In the genomic region with DNA sequence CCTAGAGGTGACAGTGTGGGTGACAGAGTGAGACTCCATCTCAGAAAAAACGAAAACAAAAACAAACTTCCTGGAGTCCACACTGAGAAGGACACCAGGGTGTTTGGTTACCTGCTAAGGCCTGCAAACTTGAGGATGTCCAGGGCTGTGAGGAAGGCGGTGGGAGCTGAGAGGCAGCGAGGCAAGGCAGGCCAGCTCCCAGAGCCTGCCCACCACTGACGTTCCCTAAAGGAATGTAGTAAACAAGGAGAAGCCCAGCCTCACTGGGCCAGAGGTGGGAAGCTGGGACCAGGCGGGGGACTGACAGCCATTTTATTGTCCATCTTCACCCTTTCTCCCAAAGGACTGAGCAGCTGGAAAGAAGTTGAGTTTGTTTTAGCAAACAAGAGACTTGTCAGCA, we compare ENCODE assay signal across 18 cellular contexts. TPM values are rescaled to one million over a fixed set of nuclear protein-coding genes. Genes with fewer than 3 reads are reported as not detected.
A peak's percentile ranks its signal among the peaks of the same experiment; 100 is the strongest.
DNase-seq lines count a peak whose midpoint lies in the region; FAIRE-seq and TF ChIP-seq lines count a peak whose summit lies in the region.
"Had no signal": no experiment of that assay in that cellular context is flagged by ENCODE, and none has a peak within 500 bp of the region (broad histone marks: within the 10 kb centered on the region; RNA-seq: fewer than 3 reads in every experiment).

No MANE protein-coding gene starts in this region.

- no peak overlapping the region for H3K4me3 Mint-ChIP-seq in H9
- H3K4me3 Mint-ChIP-seq in activated naive CD4-positive, alpha-beta T cell treated with anti-CD3 and anti-CD28 coated beads, Interleukin-2, amount 10 ng/mL, durations not matched to agents 7 days and 5 days = no peak overlapping the region

- POLR2A ChIA-PET in H1 (lab: Charles Lee; ENCODE audit: partially characterized antibody) = interaction anchor here (0.9 to 1.3 kb wide), 3 partner anchors 26 to 32 kb away, joined by 3 read pairs; no protein-coding TSS in a partner anchor

- no peak overlapping the region for H4K5ac ChIP-seq in H1 (ENCODE audit: insufficient read length, low read depth, low read length)
- H4K5ac ChIP-seq in H9 (ENCODE audit: insufficient read length, low read depth, low read length) = no peak overlapping the region

- H2BK5ac ChIP-seq in H1 (ENCODE audit: low read depth, low read length) (no peak overlapping the region), H9 (ENCODE audit: insufficient read length, low read length) (no peak overlapping the region)

- H3K4ac ChIP-seq in H1 (replicated peaks; ENCODE audit: insufficient read length, low read depth, low read length) (no peak overlapping the region), H9 (ENCODE audit: low read depth, low read length) (no peak overlapping the region)

- TF ChIP-seq RAD21 in H1 (IDR thresholded peaks at IDR 0.05 in 1 of 2, conservative IDR thresholded peaks at IDR 0.05 in 1 of 2; ENCODE audit: low read depth in 2 of 2, low read length in 2 of 2) = no peak

- H3K4me2 ChIP-seq in H1 (ENCODE audit: insufficient read depth in 1 of 2, low read depth in 2 of 2, low read length in 2 of 2) = no peak overlapping the region
- H3K4me2 ChIP-seq in H9 (ENCODE audit: insufficient read depth, insufficient read length, low read length) = no peak overlapping the region

- H3K4me1 ChIP-seq in H1 (replicated peaks in 1 of 4; ENCODE audit: control insufficient read depth in 3 of 4, insufficient read depth in 4 of 4, low read length in 3 of 4) (peaks cover 0 to 4% (median 1%) of the 10 kb centered on the region in 4 experiments; a peak in 5 of 7 replicates), mesodermal cell (ENCODE audit: control insufficient read depth, insufficient read depth, low read length, poor library complexity, severe bottlenecking) (peaks cover 25% of the 10 kb centered on the region), stomach smooth muscle (ENCODE audit: control insufficient read depth, insufficient read depth, low read length) (peaks cover 91% of the 10 kb centered on the region), H9 (ENCODE audit: insufficient read depth, low read length) (no peaks in the 10 kb centered on the region)

- H3K56ac ChIP-seq in H1 (replicated peaks; ENCODE audit: insufficient read length, low read depth, low read length) = no peak overlapping the region
- H3K56ac ChIP-seq in H9 (ENCODE audit: insufficient read length, low read depth, low read length) = no peak overlapping the region

- no peaks in the 10 kb centered on the region for H3K36me3 Mint-ChIP-seq in H9 (ENCODE audit: insufficient read depth in 1 of 3, low read depth in 3 of 3)
- H3K36me3 Mint-ChIP-seq in activated naive CD4-positive, alpha-beta T cell treated with anti-CD3 and anti-CD28 coated beads, Interleukin-2, amount 10 ng/mL, durations not matched to agents 7 days and 5 days = no peaks in the 10 kb centered on the region

- FAIRE-seq in H1 (lab: Jason Lieb, UNC) = no peak
- FAIRE-seq: islet of Langerhans had no signal

- no peak overlapping the region for H4K91ac ChIP-seq in H1 (replicated peaks; ENCODE audit: insufficient read length, low read length)
- H4K91ac ChIP-seq in H9 (ENCODE audit: insufficient read length, low read depth, low read length) = no peak overlapping the region

- no peak for TF ChIP-seq EP300 in H1 (IDR thresholded peaks at IDR 0.05; ENCODE audit: borderline replicate concordance in 1 of 2, low read depth in 2 of 2, low read length in 2 of 2)

- no peaks in the 10 kb centered on the region for H3K9me3 Mint-ChIP-seq in H9
- no peaks in the 10 kb centered on the region for H3K9me3 Mint-ChIP-seq in activated naive CD4-positive, alpha-beta T cell treated with anti-CD3 and anti-CD28 coated beads, Interleukin-2, amount 10 ng/mL, durations not matched to agents 7 days and 5 days

- no peak overlapping the region for H3K4me3 ChIP-seq in H1 (ENCODE audit: extremely low read depth in 1 of 4, insufficient read depth in 2 of 4, low read depth in 3 of 4, low read length in 4 of 4)
- H3K4me3 ChIP-seq in mesodermal cell (ENCODE audit: extremely low read depth, insufficient read depth, low read length, poor library complexity, severe bottlenecking) = no peak overlapping the region
- no peak overlapping the region for H3K4me3 ChIP-seq in stomach smooth muscle (ENCODE audit: low read length in 2 of 2)

- H3K23me2 ChIP-seq in H1 (ENCODE audit: low read depth, low read length) (no peaks in the 10 kb centered on the region), H9 (ENCODE audit: insufficient read length, low read depth, low read length, poor library complexity, severe bottlenecking) (no peaks in the 10 kb centered on the region)

- H3K14ac ChIP-seq in H1 (ENCODE audit: insufficient read length) (no peak overlapping the region), H9 (ENCODE audit: insufficient read depth, low read length) (no peak overlapping the region; the same call in 1 of the 2 replicates)

- H3T11ph ChIP-seq in H9 (ENCODE audit: low read length) = no peak overlapping the region

- TF ChIP-seq POLR2A in H1 (IDR thresholded peaks at IDR 0.05; ENCODE audit: control extremely low read depth in 1 of 2, low read depth in 2 of 2, low read length in 2 of 2) = no peak

- H4K8ac ChIP-seq in H1 (ENCODE audit: extremely low read depth, insufficient read depth, low read length) (no peak overlapping the region; the same call in 1 of the 2 replicates), H9 (replicated peaks; ENCODE audit: insufficient read length, low read depth, low read length) (no peak overlapping the region)

- no peaks in the 10 kb centered on the region; a peak in 1 of 7 replicates for H3K27me3 ChIP-seq in H1 (replicated peaks in 1 of 4; ENCODE audit: control insufficient read depth in 3 of 4, extremely low read depth in 1 of 4, insufficient read depth in 3 of 4, low read length in 3 of 4)
- H3K27me3 ChIP-seq in stomach smooth muscle (ENCODE audit: control insufficient read depth in 1 of 2, insufficient read depth in 2 of 2, low read length in 2 of 2) = no peaks in the 10 kb centered on the region
- no peaks in the 10 kb centered on the region for H3K27me3 ChIP-seq in H9 (ENCODE audit: insufficient read depth, low read length)
- H3K27me3 ChIP-seq: brain microvascular endothelial cell had no signal

- H3K18ac ChIP-seq in H1 (ENCODE audit: extremely low read depth, low read length) (no peak overlapping the region), H9 (ENCODE audit: insufficient read length, low read depth, low read length) (no peak overlapping the region)

- H3K9ac ChIP-seq in H1 (replicated peaks in 1 of 4; ENCODE audit: extremely low read depth in 1 of 4, low read depth in 3 of 4, low read length in 3 of 4) (no peak overlapping the region), stomach smooth muscle (ENCODE audit: low read length in 2 of 2) (peak overlapping the region; percentile 29 to 44), H9 (ENCODE audit: extremely low read depth, insufficient read length, low read length) (no peak overlapping the region)

- H2BK15ac ChIP-seq in H1 (ENCODE audit: low read length) (peak overlapping the region; percentile 46; the same call in 1 of the 2 replicates), H9 (ENCODE audit: low read depth, low read length) (no peak overlapping the region)

- H2AK5ac ChIP-seq in H1 (ENCODE audit: low read depth, low read length) (no peak overlapping the region), H9 (ENCODE audit: insufficient read length, low read length) (no peak overlapping the region)

- no peaks in the 10 kb centered on the region for H3K79me1 ChIP-seq in H1 (ENCODE audit: low read depth, low read length)
- no peaks in the 10 kb centered on the region for H3K79me1 ChIP-seq in H9 (ENCODE audit: insufficient read depth, low read depth, low read length, poor library complexity, severe bottlenecking)

- no peak overlapping the region; a peak in 1 of 7 replicates for H3K27ac Mint-ChIP-seq in H9
- H3K27ac Mint-ChIP-seq in activated naive CD4-positive, alpha-beta T cell treated with anti-CD3 and anti-CD28 coated beads, Interleukin-2, amount 10 ng/mL, durations not matched to agents 7 days and 5 days = no peak overlapping the region
- H3K27ac Mint-ChIP-seq: progenitor cell of endocrine pancreas had no signal

- H3K23ac ChIP-seq in H1 (ENCODE audit: insufficient read length) (no peak overlapping the region), H9 (ENCODE audit: insufficient read length, low read depth, low read length) (no peak overlapping the region)

- H2BK20ac ChIP-seq in H1 (ENCODE audit: low read length) (0 out of 2 replicates have a peak overlapping the region, but pooled peaks have one; percentile 18), H9 (ENCODE audit: low read depth, low read length, poor library complexity, severe bottlenecking) (no peak overlapping the region)

- TF ChIP-seq CTCF in H1 (IDR thresholded peaks at IDR 0.05; ENCODE audit: control extremely low read depth in 1 of 3, insufficient read depth in 1 of 3, low read depth in 1 of 3, low read length in 3 of 3) (no peak), H9 (conservative IDR thresholded peaks at IDR 0.05) (no peak)

- H3K36me3 ChIP-seq in H1 (ENCODE audit: control insufficient read depth in 2 of 4, insufficient read depth in 4 of 4, low read length in 3 of 4) (no peaks in the 10 kb centered on the region), mesodermal cell (ENCODE audit: control insufficient read depth, insufficient read depth, low read length) (no peaks in the 10 kb centered on the region), stomach smooth muscle (ENCODE audit: control insufficient read depth in 2 of 2, insufficient read depth in 2 of 2, low read length in 2 of 2) (peaks cover 11 to 16% of the 10 kb centered on the region in 2 donors)
- H3K36me3 ChIP-seq: brain microvascular endothelial cell had no signal

- no peaks in the 10 kb centered on the region for H4K20me1 ChIP-seq in H1 (replicated peaks in 1 of 2; ENCODE audit: control insufficient read depth in 1 of 2, insufficient read depth in 2 of 2, low read length in 2 of 2)
- no peaks in the 10 kb centered on the region for H4K20me1 ChIP-seq in H9 (ENCODE audit: control insufficient read depth, insufficient read depth, insufficient read length)

- peaks cover 9 to 16% of the 10 kb centered on the region in 2 experiments for H3K4me1 Mint-ChIP-seq in H9
- H3K4me1 Mint-ChIP-seq in activated naive CD4-positive, alpha-beta T cell treated with anti-CD3 and anti-CD28 coated beads, Interleukin-2, amount 10 ng/mL, durations not matched to agents 7 days and 5 days = no peaks in the 10 kb centered on the region

- 88% methylated on average over 5 of the region's 5 CpGs; no CpG with 5 or more reads in 1 of the 2 experiments for WGBS in H1 (ENCODE audit: extremely low coverage in 1 of 2, insufficient coverage in 1 of 2, insufficient read length in 1 of 2, insufficient replicate concordance in 2 of 2, low coverage in 1 of 2, low lambda C conversion rate in 2 of 2, missing lambda C conversion rate in 1 of 2), 2 experiments
- WGBS in mesodermal cell (ENCODE audit: insufficient coverage in 2 of 2), 2 experiments = 79 to 83% methylated on average over 1 to 5 of the region's 5 CpGs
- no CpG with 5 or more reads among the region's 5 CpGs for WGBS in H9 (ENCODE audit: extremely low coverage, insufficient read length, low lambda C conversion rate)

- no peak overlapping the region for H3K27ac ChIP-seq in H1 (ENCODE audit: low read depth, low read length)
- H3K27ac ChIP-seq in mesodermal cell (ENCODE audit: low read depth, low read length, severe bottlenecking) = peak overlapping the region; percentile 29
- peak overlapping the region; percentile 97 for H3K27ac ChIP-seq in stomach smooth muscle (ENCODE audit: low read length)
- no peak overlapping the region for H3K27ac ChIP-seq in H9 (ENCODE audit: insufficient read length, low read depth, low read length)
- H3K27ac ChIP-seq: brain microvascular endothelial cell had no signal

- DNase-seq in HT-29 (ENCODE audit: low spot score) (peak; percentile 28), H1 (ENCODE audit: low read depth in 1 of 2, low spot score in 2 of 2) (no peak), H9 (no peak), activated T-cell treated with anti-CD3 and anti-CD28 coated beads for 4 hours (no peak)
- DNase-seq in activated CD4-positive, CD25-positive, alpha-beta regulatory T cell (lab: John Stamatoyannopoulos, UW) = no peak
- DNase-seq in activated naive CD4-positive, alpha-beta T cell treated with anti-CD3 and anti-CD28 coated beads, Interleukin-2, amount 10 ng/mL, durations not matched to agents 7 days and 5 days = no peak
- DNase-seq: activated effector memory CD4-positive, alpha-beta T cell treated with anti-CD3 and anti-CD28 coated beads, Interleukin-2, amount 50 U/mL, for 16 hours; brain microvascular endothelial cell; Calu3; NCI-H2081 treated with DMSO at 0.1 percent for 48 hours; NCI-H748 treated with DMSO at 0.1 percent for 48 hours; RPMI8226; stimulated activated CD4-positive, alpha-beta T cell treated with anti-CD3 and anti-CD28 coated beads, Interleukin-1b, Interleukin-23, amount 100 ng/mL, for 48 hours had no signal

- H3K9me3 ChIP-seq in H1 (ENCODE audit: insufficient read depth in 2 of 2, low read depth in 1 of 2, low read length in 1 of 2) (no peaks in the 10 kb centered on the region), mesodermal cell (ENCODE audit: control insufficient read depth, low read length) (no peaks in the 10 kb centered on the region), stomach smooth muscle (ENCODE audit: control insufficient read depth in 2 of 2, low read length in 2 of 2) (no peaks in the 10 kb centered on the region), H9 (ENCODE audit: control insufficient read depth, low read depth, low read length) (no peaks in the 10 kb centered on the region)

- CTCF ChIA-PET in H1 (lab: Charles Lee; ENCODE audit: partially characterized antibody) = interaction anchor here (0.7 to 12.4 kb wide), 8 partner anchors 10 to 164 kb away, joined by 3 to 147 read pairs (median 6); no protein-coding TSS in a partner anchor
- CTCF ChIA-PET in activated naive CD4-positive, alpha-beta T cell treated with anti-CD3 and anti-CD28 coated beads, Interleukin-2, amount 10 ng/mL, durations not matched to agents 7 days and 5 days (lab: Charles Lee) = interaction anchor here (1.8 kb wide), 1 partner anchor 17 kb away, joined by 5 read pairs; no protein-coding TSS in a partner anchor

- H2AFZ ChIP-seq in H1 (ENCODE audit: low read length) = no peak overlapping the region
- H2AFZ ChIP-seq in H9 (ENCODE audit: low read length) = no peak overlapping the region

- no peak overlapping the region for H2BK12ac ChIP-seq in H1 (ENCODE audit: low read depth, low read length)
- H2BK12ac ChIP-seq in H9 (ENCODE audit: insufficient read length, low read depth, low read length) = no peak overlapping the region

- H3K27me3 Mint-ChIP-seq in H9 (ENCODE audit: low read depth) = peaks cover 1% of the 10 kb centered on the region
- H3K27me3 Mint-ChIP-seq in activated naive CD4-positive, alpha-beta T cell treated with anti-CD3 and anti-CD28 coated beads, Interleukin-2, amount 10 ng/mL, durations not matched to agents 7 days and 5 days = peaks cover 42% of the 10 kb centered on the region

- H3K79me2 ChIP-seq in H1 (ENCODE audit: control insufficient read depth in 1 of 2, insufficient read depth in 2 of 2, low read length in 2 of 2) (no peaks in the 10 kb centered on the region), H9 (ENCODE audit: insufficient read depth, low read length) (no peaks in the 10 kb centered on the region)

- H2BK120ac ChIP-seq in H1 (replicated peaks; ENCODE audit: low read depth, low read length) (no peak overlapping the region), H9 (ENCODE audit: low read depth, low read length, poor library complexity, severe bottlenecking) (no peak overlapping the region)

RNA-seq across cellular contexts. Expression of a gene that starts 24.1 kb away (rescaled TPM):
- 6.2 and 6.6 TPM in 2 replicates for total RNA-seq in HT-29 (2014; rRNA removed; shearing (Covaris generic))
- 7.8 and 9.0 TPM in 2 replicates for total RNA-seq in H1 (2021; fragmentation: NEBNext Ultra II Directional; extraction: Animal tissue kit (Norgen Biotek cat#: 25700))
- polyA plus RNA-seq in H1 (2011; rRNA removed) = 28.9 and 36.0 TPM in 2 replicates
- 17.8 TPM for polyA plus RNA-seq in H1 (2011; cell fraction: cytosol; rRNA removed)
- polyA plus RNA-seq in H1 (2011; cell fraction: nucleus; rRNA removed) = 22.1 TPM
- polyA plus RNA-seq in H1 (2012, experiment 1 of 2) = 5.1 to 13.0 TPM (median 12.0 TPM) in 4 replicates
- 15.8 TPM for polyA plus RNA-seq in H1 (2012, experiment 2 of 2)
- 8.7 TPM for polyA plus RNA-seq in H1 (2013, experiment 1 of 2)
- 9.9 TPM for polyA plus RNA-seq in H1 (2013, experiment 2 of 2)
- polyA minus RNA-seq in H1 (2011; rRNA and poly(A)+ RNA removed) = 7.3 and 7.7 TPM in 2 replicates
- 5.1 TPM for polyA minus RNA-seq in H1 (2011; cell fraction: cytosol; rRNA and poly(A)+ RNA removed)
- 2.7 TPM for polyA minus RNA-seq in H1 (2011; cell fraction: nucleus; rRNA and poly(A)+ RNA removed)
- polyA plus RNA-seq in mesodermal cell (2013, experiment 1 of 2) = 21.8 TPM
- 17.1 TPM for polyA plus RNA-seq in mesodermal cell (2013, experiment 2 of 2)
- total RNA-seq in H9 (2021) = 6.3 and 8.1 TPM in 2 replicates

RNA-seq across cellular contexts. Expression of a gene that starts 33.5 kb away (rescaled TPM):
- total RNA-seq in HT-29 (2014; rRNA removed; shearing (Covaris generic)) = not detected in 2 replicates
- total RNA-seq in H1 (2021; fragmentation: NEBNext Ultra II Directional; extraction: Animal tissue kit (Norgen Biotek cat#: 25700)) = 0.82 and 1.4 TPM in 2 replicates
- 0.77 and 1.3 TPM in 2 replicates for polyA plus RNA-seq in H1 (2011; rRNA removed)
- polyA plus RNA-seq in H1 (2011; cell fraction: cytosol; rRNA removed) = 1.4 TPM
- 2.4 TPM for polyA plus RNA-seq in H1 (2011; cell fraction: nucleus; rRNA removed)
- 1.6 to 1.8 TPM (median 1.6 TPM) in 4 replicates for polyA plus RNA-seq in H1 (2012, experiment 1 of 2)
- polyA plus RNA-seq in H1 (2012, experiment 2 of 2) = 0.73 TPM
- 0.77 TPM for polyA plus RNA-seq in H1 (2013, experiment 1 of 2)
- 0.61 TPM for polyA plus RNA-seq in H1 (2013, experiment 2 of 2)
- polyA minus RNA-seq in H1 (2011; rRNA and poly(A)+ RNA removed) = 2.2 and 3.1 TPM in 2 replicates
- polyA minus RNA-seq in H1 (2011; cell fraction: cytosol; rRNA and poly(A)+ RNA removed) = 0.73 TPM
- polyA minus RNA-seq in H1 (2011; cell fraction: nucleus; rRNA and poly(A)+ RNA removed) = 2.1 TPM
- 1.9 TPM for polyA plus RNA-seq in mesodermal cell (2013, experiment 1 of 2)
- polyA plus RNA-seq in mesodermal cell (2013, experiment 2 of 2) = 1.5 TPM
- total RNA-seq in H9 (2021) = 0.31 and 0.44 TPM in 2 replicates
- total RNA-seq: Calu3, mononuclear cell had no signal

RNA-seq across cellular contexts. Expression of a gene that starts 42.5 kb away (rescaled TPM):
- 39.2 and 39.9 TPM in 2 replicates for total RNA-seq in HT-29 (2014; rRNA removed; shearing (Covaris generic))
- total RNA-seq in H1 (2021; fragmentation: NEBNext Ultra II Directional; extraction: Animal tissue kit (Norgen Biotek cat#: 25700)) = 54.3 and 57.1 TPM in 2 replicates
- polyA plus RNA-seq in H1 (2011; rRNA removed) = 15.9 and 30.3 TPM in 2 replicates
- polyA plus RNA-seq in H1 (2011; cell fraction: cytosol; rRNA removed) = 35.4 TPM
- 14.3 TPM for polyA plus RNA-seq in H1 (2011; cell fraction: nucleus; rRNA removed)
- polyA plus RNA-seq in H1 (2012, experiment 1 of 2) = 37.6 to 47.3 TPM (median 42.5 TPM) in 4 replicates
- polyA plus RNA-seq in H1 (2012, experiment 2 of 2) = 7.9 TPM
- 30.7 TPM for polyA plus RNA-seq in H1 (2013, experiment 1 of 2)
- polyA plus RNA-seq in H1 (2013, experiment 2 of 2) = 32.7 TPM
- polyA minus RNA-seq in H1 (2011; rRNA and poly(A)+ RNA removed) = 19.5 and 29.5 TPM in 2 replicates
- polyA minus RNA-seq in H1 (2011; cell fraction: cytosol; rRNA and poly(A)+ RNA removed) = 11.4 TPM
- 17.0 TPM for polyA minus RNA-seq in H1 (2011; cell fraction: nucleus; rRNA and poly(A)+ RNA removed)
- polyA plus RNA-seq in mesodermal cell (2013, experiment 1 of 2) = 66.0 TPM
- polyA plus RNA-seq in mesodermal cell (2013, experiment 2 of 2) = 63.3 TPM
- 60.3 and 60.9 TPM in 2 replicates for total RNA-seq in H9 (2021)

Comparison
In these comparisons a context has a peak if more than half of its experiments do, and no peak if none do; other contexts are left out.
1. H3K27ac ChIP-seq: peak in mesodermal cell (single experiment) and stomach smooth muscle (single experiment); none in H1 (single experiment) and H9 (single experiment).
2. H3K9ac ChIP-seq: peak in stomach smooth muscle (2 of 2); none in H1 (0 of 4) and H9 (single experiment).